Comparison of ENCODE assay signal across 1 cellular context in genomic region chr7:129066290-129067131, GRCh38.
TF ChIP-seq lines count a peak whose summit lies in the region.

No MANE protein-coding gene starts in this region.

TF ChIP-seq in K562, 482 proteins besides CTCF, POLR2A, EP300 and RAD21 (continued from another document and continues in another):
- TF ChIP-seq DMBX1 (CRISPR knock-in tag; IDR thresholded peaks at IDR 0.05; ENCODE audit: borderline replicate concordance), result peak; percentile 67
- peak; percentile 36; the same call in 1 of the 2 replicates for TF ChIP-seq ZNF395 (CRISPR knock-in tag; IDR thresholded peaks at IDR 0.05)
- TF ChIP-seq ZFX (CRISPR knock-in tag; IDR thresholded peaks at IDR 0.05), result peak; percentile 83
- TF ChIP-seq ATF4 (CRISPR knock-in tag; IDR thresholded peaks at IDR 0.05), result peak; percentile 79
- peak; percentile 73; the same call in 1 of the 2 replicates for TF ChIP-seq ZBTB9 (CRISPR knock-in tag; IDR thresholded peaks at IDR 0.05)
- TF ChIP-seq PHB2 (IDR thresholded peaks at IDR 0.05; ENCODE audit: low read depth), result no peak; the same call in 1 of the 2 replicates
- no peak for TF ChIP-seq MTA1 (IDR thresholded peaks at IDR 0.05; ENCODE audit: borderline replicate concordance)
- TF ChIP-seq ZNF174 (CRISPR knock-in tag; IDR thresholded peaks at IDR 0.05), result no peak
- TF ChIP-seq HNRNPK (IDR thresholded peaks at IDR 0.05; ENCODE audit: low read depth, low read length, poor library complexity, severe bottlenecking), result no peak
- no peak for TF ChIP-seq SP2 (IDR thresholded peaks at IDR 0.05; ENCODE audit: extremely low read depth, low read depth, low read length, poor library complexity, severe bottlenecking)
- TF ChIP-seq ZFPM2 (CRISPR knock-in tag; IDR thresholded peaks at IDR 0.05), result no peak
- no peak for TF ChIP-seq FOS (IDR thresholded peaks at IDR 0.05; ENCODE audit: extremely low read depth, insufficient read length)
- peak; percentile 94; the same call in 1 of the 2 replicates for TF ChIP-seq ZNF592 (IDR thresholded peaks at IDR 0.05)
- TF ChIP-seq ARID2 (IDR thresholded peaks at IDR 0.05), result no peak
- TF ChIP-seq ZNF778 (CRISPR knock-in tag; IDR thresholded peaks at IDR 0.05), result no peak
- TF ChIP-seq KAT8 (IDR thresholded peaks at IDR 0.05; ENCODE audit: low read depth), result no peak
- TF ChIP-seq TOE1 (IDR thresholded peaks at IDR 0.05; ENCODE audit: borderline replicate concordance), result no peak; the same call in 1 of the 2 replicates
- TF ChIP-seq TOE1 (CRISPR knock-in tag; IDR thresholded peaks at IDR 0.05; ENCODE audit: borderline replicate concordance, low read depth), result peak; percentile 48; the same call in 1 of the 2 replicates
- TF ChIP-seq ZSCAN29 (IDR thresholded peaks at IDR 0.05), result no peak
- TF ChIP-seq UBTF (IDR thresholded peaks at IDR 0.05; ENCODE audit: borderline replicate concordance in 1 of 2, low read depth in 2 of 2, low read length in 2 of 2), result peak in 1 of 2 experiments; percentile 70; a peak in 1 of 4 replicates
- TF ChIP-seq GMEB1 (CRISPR knock-in tag; IDR thresholded peaks at IDR 0.05), result peak; percentile 41; the same call in 1 of the 2 replicates
- no peak for TF ChIP-seq DACH1 (IDR thresholded peaks at IDR 0.05; ENCODE audit: partially characterized antibody)
- no peak; the same call in 1 of the 2 replicates for TF ChIP-seq ZEB2 (IDR thresholded peaks at IDR 0.05)
- no peak for TF ChIP-seq ELK1 (CRISPR knock-in tag; IDR thresholded peaks at IDR 0.05)
- TF ChIP-seq ZNF79 (CRISPR knock-in tag; IDR thresholded peaks at IDR 0.05; ENCODE audit: low read depth), result no peak
- no peak for TF ChIP-seq HCFC1 (IDR thresholded peaks at IDR 0.05; ENCODE audit: low read depth, low read length)
- TF ChIP-seq MAFF (IDR thresholded peaks at IDR 0.05; ENCODE audit: low read length), result peak; percentile 85
- TF ChIP-seq CGGBP1 (CRISPR knock-in tag; IDR thresholded peaks at IDR 0.05), result no peak
- no peak for TF ChIP-seq ZNF830 (CRISPR knock-in tag; IDR thresholded peaks at IDR 0.05)
- no peak for TF ChIP-seq COPS2 (conservative IDR thresholded peaks at IDR 0.05)
- no peak; the same call in 1 of the 2 replicates for TF ChIP-seq ZNF311 (CRISPR knock-in tag; IDR thresholded peaks at IDR 0.05)
- no peak for TF ChIP-seq FOXP1 (CRISPR knock-in tag; IDR thresholded peaks at IDR 0.05)
- no peak for TF ChIP-seq HNRNPH1 (optimal IDR thresholded peaks at IDR 0.05; ENCODE audit: low read depth, low read length)
- peak; percentile 56; the same call in 1 of the 2 replicates for TF ChIP-seq HBP1 (CRISPR knock-in tag; IDR thresholded peaks at IDR 0.05)
- peak; percentile 69 for TF ChIP-seq RBBP5 (IDR thresholded peaks at IDR 0.05; ENCODE audit: borderline replicate concordance, insufficient read depth, low read length, poor library complexity, severe bottlenecking)
- TF ChIP-seq ZBTB43 (CRISPR knock-in tag; IDR thresholded peaks at IDR 0.05), result no peak
- no peak for TF ChIP-seq NUFIP1 (IDR thresholded peaks at IDR 0.05; ENCODE audit: partially characterized antibody)
- no peak for TF ChIP-seq ELK3 (CRISPR knock-in tag; IDR thresholded peaks at IDR 0.05)
- peak in 2 of 3 experiments; percentile 24 to 70; a peak in 2 of 6 replicates for TF ChIP-seq ZBTB11 (CRISPR knock-in tag; IDR thresholded peaks at IDR 0.05)
